ENCODE assay signal across 16 cellular contexts in the genomic region with DNA sequence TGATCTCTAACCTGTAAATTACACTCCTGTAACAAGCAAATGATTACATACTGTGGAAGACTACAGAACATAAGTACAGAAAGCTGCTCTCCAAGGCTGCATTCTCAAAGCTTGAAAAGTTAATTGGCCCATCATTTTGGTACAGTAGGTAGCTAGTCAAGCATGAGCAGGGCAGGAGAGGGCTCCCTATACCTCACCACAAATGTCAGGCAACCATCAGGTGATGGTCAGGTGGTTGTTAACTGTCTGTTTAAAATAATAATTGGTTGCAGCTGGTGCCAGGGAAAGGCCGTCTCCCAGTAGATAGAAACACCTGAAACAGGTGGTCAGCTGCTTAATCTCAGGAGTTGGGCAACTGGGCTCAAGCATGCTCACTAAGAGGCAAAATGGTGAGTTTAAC.
DNase-seq lines count a peak whose midpoint lies in the region; ATAC-seq and TF ChIP-seq lines count a peak whose summit lies in the region.
"Had no signal": no experiment of that assay in that cellular context is flagged by ENCODE, and none has a peak within 500 bp of the region (broad histone marks: within the 10 kb centered on the region; RNA-seq: fewer than 3 reads in every experiment).

No MANE protein-coding gene starts in this region.

- ATAC-seq in HG03045 (IDR thresholded peaks at IDR 0.05; ENCODE audit: unreplicated experiment) = no peak
- ATAC-seq in HG02938 (IDR thresholded peaks at IDR 0.05; ENCODE audit: unreplicated experiment) = no peak

- peak; percentile 39 for DNase-seq in NCI-H2171 treated with DMSO at 0.1 percent for 48 hours (lab: John Stamatoyannopoulos, UW)
- DNase-seq in NCI-H2171 (lab: John Stamatoyannopoulos, UW) = no peak
- DNase-seq in NCI-H2107 treated with DMSO at 0.1 percent for 48 hours (lab: John Stamatoyannopoulos, UW; ENCODE audit: unreplicated experiment) = peak; percentile 77
- DNase-seq in coronary artery (ENCODE audit: low spot score) = peak; percentile 1
- no peak for DNase-seq in retinal pigment epithelial cell (ENCODE audit: low read depth)
- no peak for DNase-seq in iPS-NIHi7 (ENCODE audit: extremely low spot score)
- DNase-seq: CD4-positive, alpha-beta memory T cell; DND-41; NCI-H187; NCI-H82; SW 1271 had no signal

- no peak for TF ChIP-seq CTCF in coronary artery (IDR thresholded peaks at IDR 0.05)
- peak; percentile 7 for TF ChIP-seq CTCF in retinal pigment epithelial cell (conservative IDR thresholded peaks at IDR 0.05; ENCODE audit: low read depth, low read length)

- H3K4me3 ChIP-seq in coronary artery = no peak overlapping the region
- no peak overlapping the region for H3K4me3 ChIP-seq in retinal pigment epithelial cell (ENCODE audit: low read length)
- H3K4me3 ChIP-seq: HAP-1, K562, SJSA1 had no signal

- no peak overlapping the region for H3K27ac ChIP-seq in coronary artery
- H3K27ac ChIP-seq: SJSA1 had no signal

Comparison
In these comparisons a context has a peak if more than half of its experiments do, and no peak if none do; other contexts are left out.
1. DNase-seq: peak in NCI-H2171 treated with DMSO at 0.1 percent for 48 hours (single experiment), NCI-H2107 treated with DMSO at 0.1 percent for 48 hours (single experiment) and coronary artery (single experiment); none in NCI-H2171 (single experiment), retinal pigment epithelial cell (single experiment) and iPS-NIHi7 (single experiment).